29 cellular contexts compared by ENCODE assay signal in genomic region chr3:57019057-57019456, GRCh38.
DNase-seq lines count a peak whose midpoint lies in the region; ATAC-seq and TF ChIP-seq lines count a peak whose summit lies in the region.
"Had no signal": no experiment of that assay in that cellular context is flagged by ENCODE, and none has a peak within 500 bp of the region (broad histone marks: within the 10 kb centered on the region; RNA-seq: fewer than 3 reads in every experiment).

No MANE protein-coding gene starts in this region.

- H3K27ac ChIP-seq in DOHH2 (ENCODE audit: low read depth, low read length): no peak overlapping the region
- H3K27ac ChIP-seq: A549, SJSA1, skin epidermis, tibial nerve had no signal

- H4K20me1 ChIP-seq in DOHH2 (ENCODE audit: control insufficient read depth, insufficient read depth, low read depth, low read length): no peaks in the 10 kb centered on the region

- ATAC-seq in GM19372 (IDR thresholded peaks at IDR 0.05; ENCODE audit: low read depth, unreplicated experiment) (peak; percentile 53), HG02870 (IDR thresholded peaks at IDR 0.05; ENCODE audit: unreplicated experiment) (peak; percentile 58), HG02763 (IDR thresholded peaks at IDR 0.05; ENCODE audit: unreplicated experiment) (no peak), GM21737 (IDR thresholded peaks at IDR 0.05; ENCODE audit: unreplicated experiment) (no peak)
- ATAC-seq: A549; activated CD4-positive, CD25-positive, alpha-beta regulatory T cell treated with anti-CD3 and anti-CD28 coated beads, Interleukin-2, amount 50 U/mL, for 24 hours; CD8-positive, alpha-beta T cell; HepG2; mucosa of descending colon had no signal

- H3K9me2 ChIP-seq in DOHH2 (replicated peaks; ENCODE audit: control insufficient read depth, low read length): no peaks in the 10 kb centered on the region

- no peaks in the 10 kb centered on the region for H3F3A ChIP-seq in DOHH2 (ENCODE audit: control insufficient read depth, insufficient read depth)

- H3K79me2 ChIP-seq in DOHH2 (ENCODE audit: control insufficient read depth, low read length): no peaks in the 10 kb centered on the region

- H3K4me1 ChIP-seq in DOHH2 (ENCODE audit: control insufficient read depth, low read length): peaks cover 43% of the 10 kb centered on the region

- H3K36me3 ChIP-seq in DOHH2 (ENCODE audit: control insufficient read depth, low read length): no peaks in the 10 kb centered on the region
- H3K36me3 ChIP-seq: SJSA1, tibial nerve had no signal

- H3K4me2 ChIP-seq in DOHH2 (ENCODE audit: low read length): peak overlapping the region; percentile 37
- H3K4me2 ChIP-seq: A549 had no signal

- H3K9me3 ChIP-seq in DOHH2 (ENCODE audit: control insufficient read depth, insufficient read depth, low read length): no peaks in the 10 kb centered on the region
- H3K9me3 ChIP-seq: A549, mucosa of descending colon, SJSA1, tibial nerve had no signal

- H3K27me3 ChIP-seq in DOHH2 (ENCODE audit: control insufficient read depth, low read length): no peaks in the 10 kb centered on the region
- H3K27me3 ChIP-seq: SJSA1, tibial nerve had no signal

- no peak overlapping the region for H3K4me3 ChIP-seq in DOHH2 (ENCODE audit: low read length)
- H3K4me3 ChIP-seq: A549, mucosa of descending colon, SJSA1, skin epidermis, tibial nerve had no signal

- peak; percentile 56 for DNase-seq in germinal center (ENCODE audit: low spot score)
- DNase-seq in NK-92 treated with Interleukin-12 subunit alpha and Interleukin-12 subunit beta, amount 100 ng/mL, for 24 hours (lab: John Stamatoyannopoulos, UW): no peak
- DNase-seq in NCI-H526 (lab: John Stamatoyannopoulos, UW): no peak
- DNase-seq: activated CD4-positive, alpha-beta T cell treated with anti-CD3 and anti-CD28 coated beads, Interleukin-2, amount 50 U/mL, for 48 hours; activated CD8-positive, alpha-beta memory T cell treated with anti-CD3 and anti-CD28 coated beads, Interleukin-2, amount 50 U/mL, for 4 hours; activated naive CD4-positive, alpha-beta T cell treated with anti-CD3 and anti-CD28 coated beads, Interleukin-2, amount 10 ng/mL, durations not matched to agents 7 days and 5 days; amygdala; CD8-positive, alpha-beta T cell; EL; glutamatergic neuron; H7; kidney; mucosa of descending colon; NCI-H1048; NCI-H1694; NCI-H524 treated with DMSO at 0.1 percent for 48 hours; RPMI8226; stimulated activated CD8-positive, alpha-beta memory T cell treated with anti-CD3 and anti-CD28 coated beads, Interleukin-4, amount 100 ng/mL, for 48 hours had no signal

- no peak for TF ChIP-seq CTCF in DOHH2 (IDR thresholded peaks at IDR 0.05; ENCODE audit: low read depth, low read length, poor library complexity, severe bottlenecking)

Comparison
In these comparisons a context has a peak if more than half of its experiments do, and no peak if none do; other contexts are left out.
1. ATAC-seq: peak in GM19372 (single experiment) and HG02870 (single experiment); none in HG02763 (single experiment) and GM21737 (single experiment).